Comparison of ENCODE assay signal across 8 cellular contexts in genomic region chr5:21469523-21470101, GRCh38.
DNase-seq lines count a peak whose midpoint lies in the region; ATAC-seq, FAIRE-seq and TF ChIP-seq lines count a peak whose summit lies in the region.
"Not testable (repeated sequence)": the region's sequence is repeated elsewhere in the genome, so short reads cannot be mapped to it uniquely, and the experiment has no call there.

No MANE protein-coding gene starts in this region.

- H3K9me3 ChIP-seq in RWPE2 (ENCODE audit: severe bottlenecking); astrocyte (ENCODE audit: insufficient read depth, low read depth, low read length); prostate gland: not testable (repeated sequence)

- H4K20me1 ChIP-seq in astrocyte (ENCODE audit: insufficient read depth, low read length), result not testable (repeated sequence)

- not testable (repeated sequence) for H3K36me3 Mint-ChIP-seq in astrocyte (ENCODE audit: low read depth, unreplicated experiment)

- intact Hi-C loops in prostate gland (cut with DNase I), result loop anchor here (10.0 kb wide), 1 partner anchor 335 kb away; no protein-coding TSS in a partner anchor

- H3K4me1 Mint-ChIP-seq in astrocyte (ENCODE audit: low read depth, unreplicated experiment), result not testable (repeated sequence)

- WGBS in prostate gland, result 83% methylated on average over 6 of the region's 6 CpGs

- not testable (repeated sequence) for TF ChIP-seq POLR2A in NB4 (IDR thresholded peaks at IDR 0.05; ENCODE audit: extremely low read depth, insufficient read length); prostate gland (IDR thresholded peaks at IDR 0.05)

- H3K36me3 ChIP-seq in RWPE2 (ENCODE audit: low read depth), result peaks cover 10% of the 10 kb centered on the region
- not testable (repeated sequence) for H3K36me3 ChIP-seq in astrocyte (ENCODE audit: insufficient read depth, low read length); kidney epithelial cell (ENCODE audit: control insufficient read depth, insufficient read depth, low read length); prostate gland

- TF ChIP-seq CTCF in AG09309 (IDR thresholded peaks at IDR 0.05; ENCODE audit: control insufficient read depth, insufficient read depth, low read depth, low read length, missing control alignments), result peak; percentile 38
- peak; percentile 19 for TF ChIP-seq CTCF in GM12873 (IDR thresholded peaks at IDR 0.05; ENCODE audit: insufficient read depth, low read depth, low read length, missing control alignments)
- TF ChIP-seq CTCF in NB4 (IDR thresholded peaks at IDR 0.05; ENCODE audit: low read depth, low read length), result peak; percentile 45
- TF ChIP-seq CTCF in RWPE2 (IDR thresholded peaks at IDR 0.05; ENCODE audit: poor library complexity, severe bottlenecking), result peak; percentile 21
- peak; percentile 33 for TF ChIP-seq CTCF in astrocyte (IDR thresholded peaks at IDR 0.05; ENCODE audit: insufficient read depth, low read depth, low read length)
- peak; percentile 47 for TF ChIP-seq CTCF in kidney epithelial cell (IDR thresholded peaks at IDR 0.05; ENCODE audit: insufficient read depth, low read length, poor library complexity, severe bottlenecking)
- peak in 3 of 4 experiments; percentile 25 to 49 (median 30) for TF ChIP-seq CTCF in prostate gland (IDR thresholded peaks at IDR 0.05)

- H3K27me3 ChIP-seq in RWPE2 (ENCODE audit: insufficient read depth, poor library complexity, severe bottlenecking); astrocyte (ENCODE audit: insufficient read depth, low read length); kidney epithelial cell (ENCODE audit: control insufficient read depth, insufficient read depth, low read length); prostate gland (replicated peaks; ENCODE audit: insufficient read depth): not testable (repeated sequence)

- FAIRE-seq in astrocyte (lab: Jason Lieb, UNC), result not testable (repeated sequence)

- H3K4me1 ChIP-seq in RWPE2 (ENCODE audit: insufficient read depth, poor library complexity, severe bottlenecking); astrocyte (ENCODE audit: insufficient read depth, low read length); prostate gland (replicated peaks): not testable (repeated sequence)

- H3K4me3 Mint-ChIP-seq in astrocyte (ENCODE audit: unreplicated experiment), result not testable (repeated sequence)

- H3K27me3 Mint-ChIP-seq in astrocyte (ENCODE audit: low read depth, unreplicated experiment), result not testable (repeated sequence)

- not testable (repeated sequence) for H3K9me3 Mint-ChIP-seq in astrocyte (ENCODE audit: unreplicated experiment)

- peak; percentile 54; the same call in 2 of the 3 replicates for ATAC-seq in RWPE2 (ENCODE audit: low read depth)

- not testable (repeated sequence) for H3K9ac ChIP-seq in astrocyte (ENCODE audit: low read length)

- H2AFZ ChIP-seq in astrocyte (ENCODE audit: low read depth, low read length), result not testable (repeated sequence)

- DNase-seq in AG09309 (ENCODE audit: low read depth); RWPE2 (ENCODE audit: low spot score); astrocyte (ENCODE audit: low read depth); kidney epithelial cell (ENCODE audit: low read depth): not testable (repeated sequence)
- DNase-seq in NB4 (ENCODE audit: low read depth), result peak; percentile 41
- peak; percentile 4 for DNase-seq in fibroblast of peridontal ligament (ENCODE audit: extremely low read depth)
- peak; percentile 26 for DNase-seq in prostate gland (ENCODE audit: low spot score)

- not testable (repeated sequence) for H3K27ac ChIP-seq in RWPE2 (ENCODE audit: poor library complexity, severe bottlenecking); astrocyte (ENCODE audit: low read depth, low read length); prostate gland

- H3K4me3 ChIP-seq in AG09309 (ENCODE audit: control insufficient read depth, low read depth, low read length); NB4 (ENCODE audit: low read depth, low read length); RWPE2 (ENCODE audit: severe bottlenecking); astrocyte (ENCODE audit: insufficient read depth, low read depth, low read length); kidney epithelial cell (ENCODE audit: low read depth, low read length); prostate gland: not testable (repeated sequence)

- H3K4me2 ChIP-seq in astrocyte (ENCODE audit: low read length), result not testable (repeated sequence)

- H3K27ac Mint-ChIP-seq in astrocyte (ENCODE audit: unreplicated experiment), result not testable (repeated sequence)

- H3K79me2 ChIP-seq in astrocyte (ENCODE audit: insufficient read depth, low read length), result not testable (repeated sequence)
